8 cellular contexts compared by ENCODE assay signal in genomic region chr19:18274303-18274775, GRCh38. TPM values are rescaled to one million over a fixed set of nuclear protein-coding genes. Genes with fewer than 3 reads are reported as not detected.
A peak's percentile ranks its signal among the peaks of the same experiment; 100 is the strongest.
DNase-seq lines count a peak whose midpoint lies in the region; ATAC-seq and TF ChIP-seq lines count a peak whose summit lies in the region.

IQCN (minus strand) TSS chr19:18274452; CDS start chr19:18269478, 4,974 bp downstream.

- H3K27me3 ChIP-seq in breast epithelium (no peaks in the 10 kb centered on the region), uterus (no peaks in the 10 kb centered on the region)

- H3K4me3 ChIP-seq in breast epithelium, result peak within 1 kb of the TSS; percentile 1 to 50 (median 7)
- peak within 1 kb of the TSS in 1 of 2 donors; percentile 0 for H3K4me3 ChIP-seq in uterus

- DNase-seq in Right ventricle myocardium superior (no peak), Right ventricle myocardium inferior (ENCODE audit: missing footprints) (no peak), breast epithelium (ENCODE audit: low spot score in 2 of 2) (peak in 1 of 2 donors; percentile 61), memory B cell (ENCODE audit: low spot score in 2 of 2) (peak; percentile 53 to 55), uterus (peak; percentile 57 to 58), cerebellum (ENCODE audit: low spot score) (no peak), UCSD-AML1 (lab: John Stamatoyannopoulos, UW; ENCODE audit: unreplicated experiment) (no peak)
- no peak for DNase-seq in NK-92 treated with Interleukin-12 subunit alpha and Interleukin-12 subunit beta, amount 100 ng/mL, for 24 hours (lab: John Stamatoyannopoulos, UW)

- H3K27ac Mint-ChIP-seq in memory B cell, result peak within 1 kb of the TSS; percentile 82

- peaks cover 8% of the 10 kb centered on the region for H3K36me3 Mint-ChIP-seq in memory B cell

- peaks cover 26% of the 10 kb centered on the region for H3K4me1 Mint-ChIP-seq in memory B cell

- TF ChIP-seq POLR2A in breast epithelium (IDR thresholded peaks at IDR 0.05), result no peak
- TF ChIP-seq POLR2A in uterus (IDR thresholded peaks at IDR 0.05), result no peak

- H3K4me3 Mint-ChIP-seq in memory B cell, result no peak within 1 kb of the TSS

- no peaks in the 10 kb centered on the region for H3K36me3 ChIP-seq in breast epithelium
- no peaks in the 10 kb centered on the region for H3K36me3 ChIP-seq in uterus

- TF ChIP-seq CTCF in breast epithelium (IDR thresholded peaks at IDR 0.05) (no peak), uterus (IDR thresholded peaks at IDR 0.05) (no peak)

- no peaks in the 10 kb centered on the region for H3K9me3 Mint-ChIP-seq in memory B cell

- intact Hi-C loops in Right ventricle myocardium superior (cut with DNase I), result no loop called here
- intact Hi-C loops in Right ventricle myocardium inferior (cut with DNase I), result loop anchor here (5.0 kb wide), 1 partner anchor 123 kb away; the partner anchor contains the start of gene LRRC25
- intact Hi-C loops in breast epithelium (cut with DNase I; ENCODE audit: low total_unique reads), result no loop called here
- intact Hi-C loops in uterus (cut with DNase I; ENCODE audit: low total_unique reads), result no loop called here

- peak within 1 kb of the TSS; percentile 85 to 87 for H3K27ac ChIP-seq in breast epithelium
- H3K27ac ChIP-seq in uterus, result peak within 1 kb of the TSS; percentile 84 to 92

- ATAC-seq in Right ventricle myocardium superior (ENCODE audit: poor library complexity), result peak; percentile 2
- no peak for ATAC-seq in Right ventricle myocardium inferior
- ATAC-seq in memory B cell (ENCODE audit: low read depth), result peak; percentile 6

- no peaks in the 10 kb centered on the region for H3K27me3 Mint-ChIP-seq in memory B cell

- no peaks in the 10 kb centered on the region for H3K9me3 ChIP-seq in breast epithelium
- no peaks in the 10 kb centered on the region for H3K9me3 ChIP-seq in uterus

- peaks cover 14% of the 10 kb centered on the region in 2 donors for H3K4me1 ChIP-seq in breast epithelium
- peaks cover 14 to 26% of the 10 kb centered on the region in 2 donors for H3K4me1 ChIP-seq in uterus

RNA-seq across cellular contexts. Expression of gene IQCN, which starts in this region (rescaled TPM):
- 0.35 TPM for total RNA-seq in Right ventricle myocardium superior
- 0.43 TPM for total RNA-seq in Right ventricle myocardium inferior
- total RNA-seq in breast epithelium, result 10 to 100 TPM in 1 of 3 donors, 1 to 10 TPM in 2; 7.0 to 16.6 (median 9.5) TPM
- 10 to 100 TPM in 1 of 4 donors, 1 to 10 TPM in 3; 1.0 to 41.1 (median 3.0) TPM for total RNA-seq in uterus
- 2.9 TPM for total RNA-seq in cerebellum

Comparison
In these comparisons a context has a peak if more than half of its experiments do, and no peak if none do; other contexts are left out.
1. Peak in ATAC-seq in Right ventricle myocardium superior; RNA of the gene not detected or under 1 TPM.
2. DNase-seq: peak in memory B cell (2 of 2) and uterus (2 of 2); none in Right ventricle myocardium superior (single experiment), Right ventricle myocardium inferior (single experiment), NK-92 treated with Interleukin-12 subunit alpha and Interleukin-12 subunit beta, amount 100 ng/mL, for 24 hours (single experiment), cerebellum (single experiment) and UCSD-AML1 (single experiment).